ENCODE assay signal across 13 cellular contexts in the genomic region with DNA sequence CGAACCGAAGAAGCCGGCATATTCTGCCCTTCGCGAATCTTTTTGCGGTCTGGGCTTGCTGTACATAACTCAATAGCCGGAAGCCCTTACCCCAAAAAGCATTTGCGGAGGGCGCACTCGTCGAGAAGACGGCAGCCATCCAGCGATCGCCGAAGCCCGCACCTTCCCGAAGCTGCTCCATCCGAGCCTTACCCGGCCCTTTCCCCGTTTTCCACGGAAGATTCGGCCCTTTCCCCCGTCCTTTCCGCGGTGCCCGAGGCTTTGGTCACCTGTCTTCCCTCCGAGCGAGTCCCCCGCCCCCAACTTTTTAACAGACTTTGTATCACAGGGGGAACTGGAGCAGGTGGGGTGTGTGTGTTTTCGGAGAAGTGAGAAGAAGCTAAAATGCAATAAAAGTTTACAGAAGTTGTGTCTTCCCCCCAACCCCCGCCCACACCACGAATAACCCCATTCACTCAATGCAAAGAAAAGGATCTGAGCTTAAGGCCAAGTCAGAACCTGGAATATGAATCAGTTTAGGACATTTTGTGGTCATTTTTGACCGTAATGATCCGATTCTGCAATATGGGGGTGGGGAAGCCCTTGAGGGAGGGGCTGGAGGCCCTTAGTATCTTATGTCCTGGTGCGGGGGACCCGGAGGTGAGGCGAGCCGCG.
DNase-seq lines count a peak whose midpoint lies in the region; ATAC-seq lines count a peak whose summit lies in the region.
"Had no signal": no experiment of that assay in that cellular context is flagged by ENCODE, and none has a peak within 500 bp of the region (broad histone marks: within the 10 kb centered on the region; RNA-seq: fewer than 3 reads in every experiment).

No MANE protein-coding gene starts in this region.

- H3K27ac ChIP-seq in ACC112 (ENCODE audit: low read depth, low read length) (no peak overlapping the region), caudate nucleus (ENCODE audit: low read depth, low read length) (peak overlapping the region; percentile 86)
- no peak overlapping the region for H3K27ac ChIP-seq in naive thymus-derived CD4-positive, alpha-beta T cell (ENCODE audit: low read depth, low read length)

- DNase-seq in HAP-1 (ENCODE audit: low spot score in 2 of 2) (no peak), caudate nucleus (lab: John Stamatoyannopoulos, UW) (peak in 1 of 61 donors; percentile 18)
- DNase-seq in naive thymus-derived CD4-positive, alpha-beta T cell, result no peak
- no peak for DNase-seq in activated CD4-positive, alpha-beta memory T cell treated with anti-CD3 and anti-CD28 coated beads for 36 hours
- DNase-seq: adrenal gland, foreskin melanocyte, NCI-H510A treated with DMSO at 0.1 percent for 48 hours, T-helper 9 cell had no signal

- H3K9me3 ChIP-seq in HAP-1, result no peaks in the 10 kb centered on the region
- no peaks in the 10 kb centered on the region for H3K9me3 ChIP-seq in naive thymus-derived CD4-positive, alpha-beta T cell (ENCODE audit: control insufficient read depth in 2 of 3, low read length in 3 of 3)
- H3K9me3 ChIP-seq: adrenal gland had no signal

- CTCF ChIA-PET in naive thymus-derived CD4-positive, alpha-beta T cell (lab: Charles Lee), result no interaction called here
- CTCF ChIA-PET in activated CD4-positive, alpha-beta memory T cell treated with anti-CD3 and anti-CD28 coated beads for 36 hours (lab: Charles Lee), result interaction anchor here (1.4 kb wide), 1 partner anchor 8 kb away, joined by 5 read pairs; no protein-coding TSS in a partner anchor

- H3K36me3 ChIP-seq in ACC112 (ENCODE audit: insufficient read depth, low read length) (no peaks in the 10 kb centered on the region), HAP-1 (replicated peaks) (no peaks in the 10 kb centered on the region)
- H3K36me3 ChIP-seq in naive thymus-derived CD4-positive, alpha-beta T cell (ENCODE audit: control insufficient read depth in 2 of 3, insufficient read depth in 3 of 3, low read length in 3 of 3), result no peaks in the 10 kb centered on the region
- H3K36me3 ChIP-seq: adrenal gland had no signal

- peaks cover 81 to 94% (median 83%) of the 10 kb centered on the region in 5 donors for H3K27me3 Mint-ChIP-seq in naive thymus-derived CD4-positive, alpha-beta T cell
- peaks cover 78% of the 10 kb centered on the region for H3K27me3 Mint-ChIP-seq in activated CD4-positive, alpha-beta memory T cell treated with anti-CD3 and anti-CD28 coated beads for 36 hours

- H3K27me3 ChIP-seq in ACC112 (ENCODE audit: insufficient read depth, low read length) (peaks cover 87% of the 10 kb centered on the region), HAP-1 (ENCODE audit: low read depth) (peaks cover 80% of the 10 kb centered on the region)
- H3K27me3 ChIP-seq in naive thymus-derived CD4-positive, alpha-beta T cell (ENCODE audit: control insufficient read depth in 2 of 2, insufficient read depth in 2 of 2, low read length in 2 of 2), result peaks cover 7 to 33% of the 10 kb centered on the region in 2 donors

- peaks cover 0 to 7% (median 0%) of the 10 kb centered on the region in 11 donors for H3K9me3 Mint-ChIP-seq in naive thymus-derived CD4-positive, alpha-beta T cell
- H3K9me3 Mint-ChIP-seq in activated CD4-positive, alpha-beta memory T cell treated with anti-CD3 and anti-CD28 coated beads for 36 hours, result no peaks in the 10 kb centered on the region
- H3K9me3 Mint-ChIP-seq: natural killer cell treated with Interleukin-12 subunit alpha and Interleukin-12 subunit beta and Interleukin-15 and Interleukin-18, amount 100 ng/mL, for 72 hours had no signal

- H2AFZ ChIP-seq in ACC112 (ENCODE audit: low read length, unreplicated experiment), result no peak overlapping the region

- H3K36me3 Mint-ChIP-seq in naive thymus-derived CD4-positive, alpha-beta T cell, result peaks cover 0 to 5% (median 0%) of the 10 kb centered on the region in 5 donors
- H3K36me3 Mint-ChIP-seq in activated CD4-positive, alpha-beta memory T cell treated with anti-CD3 and anti-CD28 coated beads for 36 hours, result no peaks in the 10 kb centered on the region

- intact Hi-C loops in naive thymus-derived CD4-positive, alpha-beta T cell (cut with micrococcal nuclease), result no loop called here
- intact Hi-C loops in activated CD4-positive, alpha-beta memory T cell treated with anti-CD3 and anti-CD28 coated beads for 36 hours (cut with micrococcal nuclease), result loop anchor here (2.0 kb wide), 1 partner anchor 99 kb away; a partner anchor contains a TSS

- no peaks in the 10 kb centered on the region for H3K79me2 ChIP-seq in ACC112 (ENCODE audit: control insufficient read depth, insufficient read depth, low read length, unreplicated experiment)

- ATAC-seq in naive thymus-derived CD4-positive, alpha-beta T cell, result no peak
- ATAC-seq in HG03378 (IDR thresholded peaks at IDR 0.05; ENCODE audit: unreplicated experiment), result no peak
- ATAC-seq in GM21576 (IDR thresholded peaks at IDR 0.05; ENCODE audit: unreplicated experiment), result no peak
- ATAC-seq in GM21367 (IDR thresholded peaks at IDR 0.05; ENCODE audit: unreplicated experiment), result no peak

- H3K4me1 Mint-ChIP-seq in naive thymus-derived CD4-positive, alpha-beta T cell, result peaks cover 16 to 41% (median 34%) of the 10 kb centered on the region in 7 donors
- peaks cover 29% of the 10 kb centered on the region for H3K4me1 Mint-ChIP-seq in activated CD4-positive, alpha-beta memory T cell treated with anti-CD3 and anti-CD28 coated beads for 36 hours (ENCODE audit: low read depth)

- H3K4me3 ChIP-seq in ACC112 (ENCODE audit: low read depth, low read length) (peak overlapping the region; percentile 74), HAP-1 (peak overlapping the region; percentile 16; the same call in 1 of the 2 replicates)
- H3K4me3 ChIP-seq in naive thymus-derived CD4-positive, alpha-beta T cell (ENCODE audit: low read length), result no peak overlapping the region

- POLR2A ChIA-PET in naive thymus-derived CD4-positive, alpha-beta T cell (lab: Charles Lee), result no interaction called here
- POLR2A ChIA-PET in activated CD4-positive, alpha-beta memory T cell treated with anti-CD3 and anti-CD28 coated beads for 36 hours (lab: Charles Lee), result no interaction called here

- peaks cover 12% of the 10 kb centered on the region for H3K4me1 ChIP-seq in ACC112 (ENCODE audit: control insufficient read depth, insufficient read depth, low read length, unreplicated experiment)
- peaks cover 4% of the 10 kb centered on the region for H3K4me1 ChIP-seq in HAP-1
- peaks cover 2 to 12% of the 10 kb centered on the region in 2 donors for H3K4me1 ChIP-seq in naive thymus-derived CD4-positive, alpha-beta T cell (ENCODE audit: control insufficient read depth in 2 of 2, insufficient read depth in 2 of 2, low read length in 2 of 2)

- no peak overlapping the region for H3K27ac Mint-ChIP-seq in naive thymus-derived CD4-positive, alpha-beta T cell
- H3K27ac Mint-ChIP-seq in activated CD4-positive, alpha-beta memory T cell treated with anti-CD3 and anti-CD28 coated beads for 36 hours, result no peak overlapping the region
- H3K27ac Mint-ChIP-seq: natural killer cell treated with Interleukin-12 subunit alpha and Interleukin-12 subunit beta and Interleukin-15 and Interleukin-18, amount 100 ng/mL, for 72 hours had no signal

- H3K4me3 Mint-ChIP-seq in naive thymus-derived CD4-positive, alpha-beta T cell, result peak overlapping the region in 9 of 10 donors; percentile 61 to 93 (median 85)
- no peak overlapping the region for H3K4me3 Mint-ChIP-seq in activated CD4-positive, alpha-beta memory T cell treated with anti-CD3 and anti-CD28 coated beads for 36 hours

- in situ Hi-C loops in HAP-1 (cut with MboI; ENCODE audit: low sequenced_read_pairs), result no loop called here
